In genomic region chr3:133805702-133806475, GRCh38 we compare ENCODE assay signal across 8 cellular contexts. TPM values are rescaled to one million over a fixed set of nuclear protein-coding genes. Genes with fewer than 3 reads are reported as not detected.
A peak's percentile ranks its signal among the peaks of the same experiment; 100 is the strongest.
DNase-seq lines count a peak whose midpoint lies in the region; ATAC-seq and TF ChIP-seq lines count a peak whose summit lies in the region.

Gene SRPRB (plus strand): TSS chr3:133805815. CDS start chr3:133805849, 34 bp downstream.

- H3K27ac ChIP-seq in caudate nucleus (ENCODE audit: low read depth, low read length) (no peak within 1 kb of the TSS), spleen (peak within 1 kb of the TSS; percentile 23 to 87 (median 84))

- peak within 1 kb of the TSS; percentile 81 to 99 (median 94) for H3K4me3 ChIP-seq in spleen

- intact Hi-C loops in activated B cell treated with CpG ODN at 0.5 μM for 24 hours (cut with micrococcal nuclease): loop anchor here (1.0 to 5.0 kb wide), 12 partner anchors 12 to 1389 kb away; partner anchors contain the start of genes ANAPC13, CDV3, DNAJC13 and NPHP3
- intact Hi-C loops in spleen (cut with DNase I; ENCODE audit: low total_unique reads): loop anchor here (10.0 kb wide), 1 partner anchor 141 kb away; the partner anchor contains the start of gene TOPBP1

- H3K9me3 ChIP-seq in spleen: no peaks in the 10 kb centered on the region

- CTCF ChIA-PET in activated B cell treated with CpG ODN at 0.5 μM for 24 hours (lab: Charles Lee): no interaction called here

- peaks cover 21% of the 10 kb centered on the region for H3K4me1 Mint-ChIP-seq in activated B cell treated with CpG ODN at 0.5 μM for 24 hours

- peak; percentile 98 for ATAC-seq in GM19025 (IDR thresholded peaks at IDR 0.05; ENCODE audit: low read depth, unreplicated experiment)
- peak; percentile 98 for ATAC-seq in HG03280 (IDR thresholded peaks at IDR 0.05; ENCODE audit: unreplicated experiment)
- ATAC-seq in activated B cell treated with CpG ODN at 0.5 μM for 24 hours (ENCODE audit: low read depth): peak; percentile 98

- TF ChIP-seq CTCF in AG09319 (IDR thresholded peaks at IDR 0.05; ENCODE audit: low read depth, low read length) (no peak), activated B cell treated with CpG ODN at 0.5 μM for 24 hours (IDR thresholded peaks at IDR 0.05) (no peak), spleen (IDR thresholded peaks at IDR 0.05 in 8 of 11, conservative IDR thresholded peaks at IDR 0.05 in 3 of 11) (peak in 1 of 11 experiments; percentile 24)

- peaks cover 40% of the 10 kb centered on the region for H3K36me3 Mint-ChIP-seq in activated B cell treated with CpG ODN at 0.5 μM for 24 hours (ENCODE audit: low read depth)

- peak in 1 of 3 donors; percentile 27 for TF ChIP-seq POLR2A in spleen (IDR thresholded peaks at IDR 0.05)

- WGBS in spleen, 5 donors: 0 to 1% (median 1%) methylated on average over 17 to 53 of the region's 53 CpGs

- DNase-seq in AG09319 (ENCODE audit: extremely low read depth, low read depth) (peak; percentile 79), NCI-H345 (lab: John Stamatoyannopoulos, UW) (peak; percentile 83), activated B cell treated with CpG ODN at 0.5 μM for 24 hours (peak; percentile 89), caudate nucleus (lab: John Stamatoyannopoulos, UW) (peak; percentile 37 to 97 (median 91)), inferior parietal cortex (ENCODE audit: extremely low spot score) (peak; percentile 97), spleen (peak; percentile 99)

- peaks cover 3% of the 10 kb centered on the region for H3K27me3 Mint-ChIP-seq in activated B cell treated with CpG ODN at 0.5 μM for 24 hours

- POLR2A ChIA-PET in activated B cell treated with CpG ODN at 0.5 μM for 24 hours (lab: Charles Lee): interaction anchor here (0.6 kb wide), 1 partner anchor 1080 kb away, joined by 3 read pairs; no protein-coding TSS in a partner anchor

- H3K9me3 Mint-ChIP-seq in activated B cell treated with CpG ODN at 0.5 μM for 24 hours: no peaks in the 10 kb centered on the region

- H3K36me3 ChIP-seq in spleen: peaks cover 0 to 33% (median 20%) of the 10 kb centered on the region in 6 donors

- H3K4me3 Mint-ChIP-seq in activated B cell treated with CpG ODN at 0.5 μM for 24 hours: peak within 1 kb of the TSS; percentile 96

- H3K27me3 ChIP-seq in spleen (replicated peaks in 1 of 7): no peaks in the 10 kb centered on the region

- H3K27ac Mint-ChIP-seq in activated B cell treated with CpG ODN at 0.5 μM for 24 hours: peak within 1 kb of the TSS; percentile 95

- peaks cover 9 to 37% (median 16%) of the 10 kb centered on the region in 6 donors for H3K4me1 ChIP-seq in spleen

RNA-seq across cellular contexts. Expression of gene SRPRB, which starts in this region (rescaled TPM):
- total RNA-seq in activated B cell treated with CpG ODN at 0.5 μM for 24 hours (36.5 and 38.5 TPM in 2 replicates), spleen (10 to 100 TPM; 22.3 to 38.5 (median 28.1) TPM)
- polyA plus RNA-seq in spleen: 10 to 100 TPM; 11.5 to 18.7 (median 17.8) TPM
